Comparison of ENCODE assay signal across 17 cellular contexts in genomic region chr17:41367426-41368075, GRCh38. TPM values are rescaled to one million over a fixed set of nuclear protein-coding genes. Genes with fewer than 3 reads are reported as not detected.
A peak's percentile ranks its signal among the peaks of the same experiment; 100 is the strongest.
DNase-seq lines count a peak whose midpoint lies in the region; ATAC-seq and TF ChIP-seq lines count a peak whose summit lies in the region.
"Had no signal": no experiment of that assay in that cellular context is flagged by ENCODE, and none has a peak within 500 bp of the region (broad histone marks: within the 10 kb centered on the region; RNA-seq: fewer than 3 reads in every experiment).

No MANE protein-coding gene starts in this region.

- H3K27me3 ChIP-seq in left lung (peaks cover 0 to 11% of the 10 kb centered on the region in 2 donors), right lobe of liver (no peaks in the 10 kb centered on the region)
- H3K27me3 ChIP-seq: BLaER1, pancreas had no signal

- DNase-seq in AG08395 (ENCODE audit: low spot score) (peak; percentile 93), HT1080 (ENCODE audit: low read depth) (peak; percentile 40), choroid plexus epithelial cell (ENCODE audit: low read depth) (peak; percentile 50), left lung (no peak), HuH-7.5 (ENCODE audit: low spot score) (no peak), COLO829 (ENCODE audit: low spot score) (no peak), right lobe of liver (no peak)
- no peak for DNase-seq in activated T-cell treated with anti-CD3 and anti-CD28 coated beads, Interleukin-2, amount 50 U/mL, for 72 hours
- DNase-seq: activated CD4-positive, alpha-beta T cell treated with anti-CD3 and anti-CD28 coated beads, Interleukin-2, amount 50 U/mL, for 1 hour; NCI-H446; pancreas had no signal

- no peak overlapping the region for H3K27ac ChIP-seq in left lung
- H3K27ac ChIP-seq in right lobe of liver, result no peak overlapping the region
- H3K27ac ChIP-seq: BLaER1, pancreas had no signal

- H3K4me1 ChIP-seq in left lung, result no peaks in the 10 kb centered on the region
- H3K4me1 ChIP-seq in right lobe of liver, result no peaks in the 10 kb centered on the region
- H3K4me1 ChIP-seq: BLaER1, pancreas had no signal

- WGBS in right lobe of liver (ENCODE audit: insufficient coverage, low coverage, low lambda C conversion rate, missing lambda C conversion rate), result 67% methylated on average over 7 of the region's 10 CpGs

- peaks cover 7% of the 10 kb centered on the region for H3K4me1 Mint-ChIP-seq in activated T-cell treated with anti-CD3 and anti-CD28 coated beads, Interleukin-2, amount 50 U/mL, for 72 hours (ENCODE audit: low read depth)

- H3K4me3 Mint-ChIP-seq in activated T-cell treated with anti-CD3 and anti-CD28 coated beads, Interleukin-2, amount 50 U/mL, for 72 hours, result no peak overlapping the region
- H3K4me3 Mint-ChIP-seq: memory B cell; T-helper 2 cell treated with Interferon-gamma antibody and Interleukin-4, amounts not matched to agents 5 μg/mL and 100 μg/mL, for 36 hours had no signal

- no peaks in the 10 kb centered on the region for H3K27me3 Mint-ChIP-seq in activated T-cell treated with anti-CD3 and anti-CD28 coated beads, Interleukin-2, amount 50 U/mL, for 72 hours (ENCODE audit: low read depth)

- no peaks in the 10 kb centered on the region for H3K36me3 Mint-ChIP-seq in activated T-cell treated with anti-CD3 and anti-CD28 coated beads, Interleukin-2, amount 50 U/mL, for 72 hours (ENCODE audit: insufficient read depth in 2 of 2)
- H3K36me3 Mint-ChIP-seq: memory B cell had no signal

- H3K27ac Mint-ChIP-seq in activated T-cell treated with anti-CD3 and anti-CD28 coated beads, Interleukin-2, amount 50 U/mL, for 72 hours, result no peak overlapping the region
- H3K27ac Mint-ChIP-seq: memory B cell; T-helper 2 cell treated with Interferon-gamma antibody and Interleukin-4, amounts not matched to agents 5 μg/mL and 100 μg/mL, for 36 hours had no signal

- no peaks in the 10 kb centered on the region for H3K9me3 Mint-ChIP-seq in activated T-cell treated with anti-CD3 and anti-CD28 coated beads, Interleukin-2, amount 50 U/mL, for 72 hours
- H3K9me3 Mint-ChIP-seq: memory B cell; T-helper 2 cell treated with Interferon-gamma antibody and Interleukin-4, amounts not matched to agents 5 μg/mL and 100 μg/mL, for 36 hours had no signal

- H3K9me3 ChIP-seq in left lung (no peaks in the 10 kb centered on the region), right lobe of liver (no peaks in the 10 kb centered on the region)
- H3K9me3 ChIP-seq: BLaER1, pancreas had no signal

- intact Hi-C loops in left lung (cut with DNase I), result no loop called here
- intact Hi-C loops in right lobe of liver (cut with DNase I), result no loop called here

- peak; percentile 24 for ATAC-seq in left lung
- ATAC-seq in activated T-cell treated with anti-CD3 and anti-CD28 coated beads, Interleukin-2, amount 50 U/mL, for 72 hours (replicated peaks in 1 of 2), result no peak
- no peak for ATAC-seq in right lobe of liver
- ATAC-seq: pancreas had no signal

- H3K36me3 ChIP-seq in left lung (no peaks in the 10 kb centered on the region), right lobe of liver (no peaks in the 10 kb centered on the region)
- H3K36me3 ChIP-seq: BLaER1, pancreas had no signal

- no peak for TF ChIP-seq POLR2A in right lobe of liver (IDR thresholded peaks at IDR 0.05)

- H3K4me3 ChIP-seq in choroid plexus epithelial cell (ENCODE audit: low read depth, low read length), result no peak overlapping the region
- H3K4me3 ChIP-seq in left lung, result no peak overlapping the region
- H3K4me3 ChIP-seq in right lobe of liver, result no peak overlapping the region
- H3K4me3 ChIP-seq: BLaER1, pancreas had no signal

- no peak for TF ChIP-seq CTCF in choroid plexus epithelial cell (conservative IDR thresholded peaks at IDR 0.05; ENCODE audit: low read depth, low read length)
- no peak for TF ChIP-seq CTCF in left lung (IDR thresholded peaks at IDR 0.05)
- no peak for TF ChIP-seq CTCF in right lobe of liver (IDR thresholded peaks at IDR 0.05)

RNA-seq across cellular contexts. Expression of gene KRT33B, which starts 2.1 kb away (rescaled TPM):
- total RNA-seq in HT1080 (2014; rRNA removed; shearing (Covaris generic)), result not detected in 2 replicates
- polyA plus RNA-seq in HT1080 (2015; cell fraction: cytosol; rRNA removed), result not detected in 2 replicates
- polyA plus RNA-seq in HT1080 (2015; cell fraction: nucleus; rRNA removed), result not detected in 2 replicates
- not detected for total RNA-seq in left lung
- not detected for total RNA-seq in activated T-cell treated with anti-CD3 and anti-CD28 coated beads, Interleukin-2, amount 50 U/mL, for 72 hours
- not detected for total RNA-seq in right lobe of liver
- total RNA-seq: H4, HT-29, pancreas, ureter had no signal
- polyA plus RNA-seq: pancreas had no signal

RNA-seq across cellular contexts. Expression of gene KRT34, which starts 14.6 kb away (rescaled TPM):
- 0.80 and 1.2 TPM in 2 replicates for total RNA-seq in HT1080 (2014; rRNA removed; shearing (Covaris generic))
- 1.3 and 1.5 TPM in 2 replicates for polyA plus RNA-seq in HT1080 (2015; cell fraction: cytosol; rRNA removed)
- polyA plus RNA-seq in HT1080 (2015; cell fraction: nucleus; rRNA removed), result 0.36 and 0.62 TPM in 2 replicates
- total RNA-seq in left lung (not detected), right lobe of liver (not detected)
- total RNA-seq in activated T-cell treated with anti-CD3 and anti-CD28 coated beads, Interleukin-2, amount 50 U/mL, for 72 hours, result not detected
- total RNA-seq: HT-29, pancreas, ureter had no signal
- polyA plus RNA-seq: pancreas had no signal

RNA-seq across cellular contexts. Expression of gene KRT33A, which starts 16.9 kb away (rescaled TPM):
- not detected in 2 replicates for total RNA-seq in HT1080 (2014; rRNA removed; shearing (Covaris generic))
- polyA plus RNA-seq in HT1080 (2015; cell fraction: cytosol; rRNA removed), result not detected in 2 replicates
- polyA plus RNA-seq in HT1080 (2015; cell fraction: nucleus; rRNA removed), result not detected in 2 replicates
- total RNA-seq in left lung (not detected), right lobe of liver (not detected)
- not detected for total RNA-seq in activated T-cell treated with anti-CD3 and anti-CD28 coated beads, Interleukin-2, amount 50 U/mL, for 72 hours
- total RNA-seq: H4, HT-29, pancreas, ureter had no signal
- polyA plus RNA-seq: pancreas had no signal

RNA-seq across cellular contexts. Expression of gene KRT31, which starts 29.9 kb away (rescaled TPM):
- not detected in 2 replicates for total RNA-seq in HT1080 (2014; rRNA removed; shearing (Covaris generic))
- polyA plus RNA-seq in HT1080 (2015; cell fraction: cytosol; rRNA removed), result not detected in 2 replicates
- not detected in 2 replicates for polyA plus RNA-seq in HT1080 (2015; cell fraction: nucleus; rRNA removed)
- not detected for total RNA-seq in left lung
- not detected for total RNA-seq in activated T-cell treated with anti-CD3 and anti-CD28 coated beads, Interleukin-2, amount 50 U/mL, for 72 hours
- not detected for total RNA-seq in right lobe of liver
- total RNA-seq: H4, HT-29, pancreas, ureter had no signal
- polyA plus RNA-seq: pancreas had no signal

RNA-seq across cellular contexts. Expression of gene KRTAP17-1, which starts 52.0 kb away (rescaled TPM):
- not detected in 2 replicates for total RNA-seq in HT1080 (2014; rRNA removed; shearing (Covaris generic))
- not detected in 2 replicates for polyA plus RNA-seq in HT1080 (2015; cell fraction: cytosol; rRNA removed)
- not detected in 2 replicates for polyA plus RNA-seq in HT1080 (2015; cell fraction: nucleus; rRNA removed)
- total RNA-seq in left lung (not detected), right lobe of liver (not detected)
- total RNA-seq in activated T-cell treated with anti-CD3 and anti-CD28 coated beads, Interleukin-2, amount 50 U/mL, for 72 hours, result not detected
- total RNA-seq: H4, HT-29, pancreas, ureter had no signal
- polyA plus RNA-seq: pancreas had no signal

Comparison
In these comparisons a context has a peak if more than half of its experiments do, and no peak if none do; other contexts are left out.
1. DNase-seq: peak in AG08395 (single experiment), HT1080 (single experiment) and choroid plexus epithelial cell (single experiment); none in left lung (0 of 2), activated T-cell treated with anti-CD3 and anti-CD28 coated beads, Interleukin-2, amount 50 U/mL, for 72 hours (0 of 2), HuH-7.5 (single experiment), COLO829 (single experiment) and right lobe of liver (0 of 3).